In genomic region chr2:46966576-46966975, GRCh38 we compare ENCODE assay signal across 22 cellular contexts. TPM values are rescaled to one million over a fixed set of nuclear protein-coding genes. Genes with fewer than 3 reads are reported as not detected.
DNase-seq lines count a peak whose midpoint lies in the region; ATAC-seq and TF ChIP-seq lines count a peak whose summit lies in the region.
"Had no signal": no experiment of that assay in that cellular context is flagged by ENCODE, and none has a peak within 500 bp of the region (broad histone marks: within the 10 kb centered on the region; RNA-seq: fewer than 3 reads in every experiment).

No MANE protein-coding gene starts in this region.

- H3K27ac Mint-ChIP-seq in natural killer cell treated with Interleukin-12 subunit alpha and Interleukin-12 subunit beta and Interleukin-15 and Interleukin-18, amount 100 ng/mL, for 72 hours, result peak overlapping the region; percentile 71 to 91
- H3K27ac Mint-ChIP-seq in natural killer cell, result no peak overlapping the region
- H3K27ac Mint-ChIP-seq in chondrocyte (ENCODE audit: unreplicated experiment), result peak overlapping the region; percentile 98
- H3K27ac Mint-ChIP-seq in WTC11, result no peak overlapping the region
- H3K27ac Mint-ChIP-seq in mesothelial cell of epicardium, result no peak overlapping the region
- H3K27ac Mint-ChIP-seq: activated T-helper 1 cell treated with anti-CD3 and anti-CD28 coated beads, Interleukin-12 subunit alpha, Interleukin-12 subunit beta, Interleukin-2, Interleukin-4 antibody, amounts not matched to agents 30 ng/mL and 10 ng/mL and 1 ng/mL, durations not matched to agents 14 hours and 24 hours and 36 hours had no signal

- H3K4me2 ChIP-seq in osteoblast (ENCODE audit: insufficient read depth, low read length), result no peak overlapping the region

- H3K4me3 Mint-ChIP-seq in natural killer cell treated with Interleukin-12 subunit alpha and Interleukin-12 subunit beta and Interleukin-15 and Interleukin-18, amount 100 ng/mL, for 72 hours, result no peak overlapping the region
- H3K4me3 Mint-ChIP-seq in natural killer cell, result no peak overlapping the region
- H3K4me3 Mint-ChIP-seq in chondrocyte (ENCODE audit: unreplicated experiment), result no peak overlapping the region
- no peak overlapping the region for H3K4me3 Mint-ChIP-seq in WTC11
- no peak overlapping the region for H3K4me3 Mint-ChIP-seq in mesothelial cell of epicardium
- H3K4me3 Mint-ChIP-seq: activated T-helper 1 cell treated with anti-CD3 and anti-CD28 coated beads, Interleukin-12 subunit alpha, Interleukin-12 subunit beta, Interleukin-2, Interleukin-4 antibody, amounts not matched to agents 30 ng/mL and 10 ng/mL and 1 ng/mL, durations not matched to agents 14 hours and 24 hours and 36 hours had no signal

- H3K4me3 ChIP-seq in osteoblast (ENCODE audit: insufficient read depth, low read length), result no peak overlapping the region
- H3K4me3 ChIP-seq: HAP-1, tibial nerve had no signal

- CTCF ChIA-PET in WTC11 (lab: Charles Lee), result interaction anchor here (0.7 kb wide), 1 partner anchor 22 kb away, joined by 3 read pairs; no protein-coding TSS in a partner anchor

- no peaks in the 10 kb centered on the region for H3K36me3 Mint-ChIP-seq in natural killer cell treated with Interleukin-12 subunit alpha and Interleukin-12 subunit beta and Interleukin-15 and Interleukin-18, amount 100 ng/mL, for 72 hours
- no peaks in the 10 kb centered on the region for H3K36me3 Mint-ChIP-seq in natural killer cell
- H3K36me3 Mint-ChIP-seq in chondrocyte (ENCODE audit: low read depth), result peaks cover 4% of the 10 kb centered on the region
- H3K36me3 Mint-ChIP-seq in WTC11, result peaks cover 3% of the 10 kb centered on the region; the same call in 1 of the 2 replicates
- H3K36me3 Mint-ChIP-seq in mesothelial cell of epicardium, result peaks cover 3% of the 10 kb centered on the region

- peaks cover 72% of the 10 kb centered on the region for H3K4me1 ChIP-seq in osteoblast (ENCODE audit: insufficient read depth, low read length)
- H3K4me1 ChIP-seq: HAP-1, parathyroid adenoma had no signal

- POLR2A ChIA-PET in WTC11 (lab: Charles Lee), result no interaction called here

- H3K79me2 ChIP-seq in osteoblast (ENCODE audit: insufficient read depth, low read length), result peaks cover 41% of the 10 kb centered on the region
- H3K79me2 ChIP-seq: parathyroid adenoma had no signal

- no peaks in the 10 kb centered on the region for H3K9me3 Mint-ChIP-seq in natural killer cell treated with Interleukin-12 subunit alpha and Interleukin-12 subunit beta and Interleukin-15 and Interleukin-18, amount 100 ng/mL, for 72 hours
- no peaks in the 10 kb centered on the region for H3K9me3 Mint-ChIP-seq in natural killer cell
- no peaks in the 10 kb centered on the region for H3K9me3 Mint-ChIP-seq in chondrocyte (ENCODE audit: low read depth)
- no peaks in the 10 kb centered on the region for H3K9me3 Mint-ChIP-seq in WTC11
- H3K9me3 Mint-ChIP-seq in mesothelial cell of epicardium, result no peaks in the 10 kb centered on the region
- H3K9me3 Mint-ChIP-seq: activated T-helper 1 cell treated with anti-CD3 and anti-CD28 coated beads, Interleukin-12 subunit alpha, Interleukin-12 subunit beta, Interleukin-2, Interleukin-4 antibody, amounts not matched to agents 30 ng/mL and 10 ng/mL and 1 ng/mL, durations not matched to agents 14 hours and 24 hours and 36 hours had no signal

- no peak for DNase-seq in natural killer cell treated with Interleukin-12 subunit alpha and Interleukin-12 subunit beta and Interleukin-15 and Interleukin-18, amount 100 ng/mL, for 72 hours (ENCODE audit: low spot score)
- DNase-seq in natural killer cell (no peak), chondrocyte (ENCODE audit: low spot score) (no peak), osteoblast (ENCODE audit: insufficient read length, low spot score, missing footprints) (no peak), WTC11 (ENCODE audit: low spot score) (no peak), mesothelial cell of epicardium (ENCODE audit: low spot score in 2 of 2, unreplicated experiment in 2 of 2) (no peak)
- DNase-seq: 8988T, DMS53, left ventricle myocardium superior, NCI-H2029, NCI-H510A, Right ventricle myocardium superior, small intestine, T-helper 1 cell had no signal

- H3K4me1 Mint-ChIP-seq in natural killer cell treated with Interleukin-12 subunit alpha and Interleukin-12 subunit beta and Interleukin-15 and Interleukin-18, amount 100 ng/mL, for 72 hours (ENCODE audit: low read depth in 2 of 2), result peaks cover 25 to 26% of the 10 kb centered on the region in 2 donors
- H3K4me1 Mint-ChIP-seq in natural killer cell (peaks cover 7 to 22% of the 10 kb centered on the region in 2 donors), chondrocyte (ENCODE audit: low read depth) (peaks cover 76% of the 10 kb centered on the region), WTC11 (no peaks in the 10 kb centered on the region), mesothelial cell of epicardium (peaks cover 8% of the 10 kb centered on the region)

- H3K27ac ChIP-seq in osteoblast (ENCODE audit: low read depth, low read length), result peak overlapping the region; percentile 87
- H3K27ac ChIP-seq: C4-2B, parathyroid adenoma, VCaP had no signal

- no peaks in the 10 kb centered on the region for H3K9me3 ChIP-seq in osteoblast (ENCODE audit: low read depth, low read length)
- H3K9me3 ChIP-seq: HAP-1, tibial nerve had no signal

- no peak for TF ChIP-seq CTCF in natural killer cell (IDR thresholded peaks at IDR 0.05)
- TF ChIP-seq CTCF in chondrocyte (IDR thresholded peaks at IDR 0.05), result no peak
- no peak for TF ChIP-seq CTCF in osteoblast (IDR thresholded peaks at IDR 0.05; ENCODE audit: extremely low read depth, low read depth, low read length)
- no peak for TF ChIP-seq CTCF in WTC11 (IDR thresholded peaks at IDR 0.05)
- TF ChIP-seq CTCF in mesothelial cell of epicardium (IDR thresholded peaks at IDR 0.05; ENCODE audit: unreplicated experiment), result no peak

- no peaks in the 10 kb centered on the region for H3K27me3 ChIP-seq in osteoblast (ENCODE audit: insufficient read depth, low read length)
- H3K27me3 ChIP-seq: tibial nerve had no signal

- H3K27me3 Mint-ChIP-seq in natural killer cell treated with Interleukin-12 subunit alpha and Interleukin-12 subunit beta and Interleukin-15 and Interleukin-18, amount 100 ng/mL, for 72 hours, result no peaks in the 10 kb centered on the region
- no peaks in the 10 kb centered on the region for H3K27me3 Mint-ChIP-seq in natural killer cell (ENCODE audit: low read depth in 2 of 2)
- no peaks in the 10 kb centered on the region for H3K27me3 Mint-ChIP-seq in chondrocyte (ENCODE audit: low read depth)
- H3K27me3 Mint-ChIP-seq in WTC11 (ENCODE audit: low read depth), result no peaks in the 10 kb centered on the region
- no peaks in the 10 kb centered on the region for H3K27me3 Mint-ChIP-seq in mesothelial cell of epicardium (ENCODE audit: low read depth)

- no peak for ATAC-seq in natural killer cell treated with Interleukin-12 subunit alpha and Interleukin-12 subunit beta and Interleukin-15 and Interleukin-18, amount 100 ng/mL, for 72 hours
- ATAC-seq in natural killer cell (no peak), HG02798 (IDR thresholded peaks at IDR 0.05; ENCODE audit: poor library complexity, unreplicated experiment) (no peak), GM19467 (IDR thresholded peaks at IDR 0.05; ENCODE audit: unreplicated experiment) (no peak), WTC11 (no peak)

- intact Hi-C loops in natural killer cell (cut with micrococcal nuclease), result no loop called here

- H4K20me1 ChIP-seq in osteoblast (ENCODE audit: insufficient read depth, low read length), result peaks cover 6% of the 10 kb centered on the region

- H3K36me3 ChIP-seq in osteoblast (ENCODE audit: insufficient read depth, low read length), result peaks cover 27% of the 10 kb centered on the region
- H3K36me3 ChIP-seq: HAP-1 had no signal

- no peak overlapping the region for H2AFZ ChIP-seq in osteoblast (ENCODE audit: low read length)
- H2AFZ ChIP-seq: parathyroid adenoma had no signal

TF ChIP-seq in WTC11, 78 proteins besides CTCF, POLR2A, EP300 and RAD21:
- no peak for TF ChIP-seq HMGA2 (CRISPR knock-in tag; IDR thresholded peaks at IDR 0.05)
- TF ChIP-seq STAT6 (CRISPR knock-in tag; conservative IDR thresholded peaks at IDR 0.05; ENCODE audit: low read depth), result no peak
- no peak for TF ChIP-seq FOXP1 (CRISPR knock-in tag; IDR thresholded peaks at IDR 0.05; ENCODE audit: borderline replicate concordance)

RNA-seq across cellular contexts. Expression of gene TTC7A, which starts 25.6 kb away (rescaled TPM):
- 10 to 100 TPM; 52.5 to 68.6 TPM for total RNA-seq in natural killer cell treated with Interleukin-12 subunit alpha and Interleukin-12 subunit beta and Interleukin-15 and Interleukin-18, amount 100 ng/mL, for 72 hours
- total RNA-seq in natural killer cell (10 to 100 TPM; 27.2 to 41.4 (median 35.6) TPM), chondrocyte (17.0 to 29.8 TPM (median 19.5 TPM) in 3 replicates), osteoblast (41.0 and 44.5 TPM in 2 replicates), WTC11 (2021) (12.3 to 17.4 TPM (median 12.8 TPM) in 3 replicates), mesothelial cell of epicardium (12.1 to 13.9 TPM (median 12.8 TPM) in 3 replicates)

RNA-seq across cellular contexts. Expression of gene MCFD2, which starts 51.0 kb away (rescaled TPM):
- 10 to 100 TPM; 38.4 to 45.1 TPM for total RNA-seq in natural killer cell treated with Interleukin-12 subunit alpha and Interleukin-12 subunit beta and Interleukin-15 and Interleukin-18, amount 100 ng/mL, for 72 hours
- total RNA-seq in natural killer cell (10 to 100 TPM; 24.5 to 38.4 (median 34.8) TPM), chondrocyte (95.0 to 103 TPM (median 101 TPM) in 3 replicates), osteoblast (136 and 185 TPM in 2 replicates), WTC11 (2021) (61.7 to 68.1 TPM (median 62.0 TPM) in 3 replicates), mesothelial cell of epicardium (78.0 to 82.0 TPM (median 81.9 TPM) in 3 replicates)

Comparison
In these comparisons a context has a peak if more than half of its experiments do, and no peak if none do; other contexts are left out.
1. H3K27ac Mint-ChIP-seq: peak in natural killer cell treated with Interleukin-12 subunit alpha and Interleukin-12 subunit beta and Interleukin-15 and Interleukin-18, amount 100 ng/mL, for 72 hours (2 of 2) and chondrocyte (single experiment); none in natural killer cell (0 of 2), WTC11 (single experiment) and mesothelial cell of epicardium (single experiment).